ENCODE assay signal across 11 cellular contexts in the genomic region with DNA sequence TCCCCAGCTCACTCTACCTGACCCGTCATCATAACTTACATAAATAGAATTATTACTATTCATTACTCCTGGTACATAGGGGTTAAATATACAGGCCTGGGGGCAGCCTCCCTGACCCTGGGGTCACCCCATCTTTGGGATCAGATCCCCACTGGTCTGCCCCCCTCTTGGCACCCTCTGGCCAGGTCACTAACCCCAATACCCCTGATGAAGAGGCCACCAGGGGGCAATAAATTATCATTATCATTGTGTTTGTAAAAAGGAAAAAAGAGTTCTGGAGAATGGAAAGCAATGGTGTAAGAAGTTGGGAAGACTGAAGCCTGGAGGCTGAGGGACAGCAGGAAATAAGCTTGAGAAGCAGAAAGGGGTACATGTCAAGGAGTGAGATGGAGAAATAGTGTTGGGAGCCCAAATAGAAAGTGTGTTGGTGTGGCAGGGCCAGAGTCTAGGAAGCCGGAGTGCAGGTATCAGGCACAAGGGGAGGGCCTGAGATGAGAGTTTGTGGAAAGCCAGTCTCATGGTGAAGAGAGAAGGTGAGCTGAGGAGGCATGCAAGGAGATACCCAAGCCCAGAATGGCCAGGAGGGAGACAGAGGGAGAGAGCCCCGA. TPM values are rescaled to one million over a fixed set of nuclear protein-coding genes. Genes with fewer than 3 reads are reported as not detected.
DNase-seq lines count a peak whose midpoint lies in the region; ATAC-seq and TF ChIP-seq lines count a peak whose summit lies in the region.
"Had no signal": no experiment of that assay in that cellular context is flagged by ENCODE, and none has a peak within 500 bp of the region (broad histone marks: within the 10 kb centered on the region; RNA-seq: fewer than 3 reads in every experiment).

No MANE protein-coding gene starts in this region.

- H3K4me1 ChIP-seq in DND-41 (ENCODE audit: insufficient read depth, low read length), result peaks cover 24% of the 10 kb centered on the region
- H3K4me1 ChIP-seq in gastrocnemius medialis, result peaks cover 5 to 12% of the 10 kb centered on the region in 2 donors

- DNase-seq in DND-41 (no peak), LNCaP clone FGC (ENCODE audit: low read depth) (no peak), chondrocyte (ENCODE audit: low spot score) (no peak), gastrocnemius medialis (no peak), mucosa of gallbladder (ENCODE audit: low spot score) (no peak)
- no peak for DNase-seq in naive thymus-derived CD8-positive, alpha-beta T cell
- DNase-seq: effector memory CD8-positive, alpha-beta T cell had no signal

- no peaks in the 10 kb centered on the region for H3K9me3 ChIP-seq in DND-41 (ENCODE audit: insufficient read depth, low read length, severe bottlenecking)
- H3K9me3 ChIP-seq in gastrocnemius medialis, result no peaks in the 10 kb centered on the region
- H3K9me3 ChIP-seq: suprapubic skin had no signal

- no peak overlapping the region for H3K4me3 ChIP-seq in DND-41 (ENCODE audit: low read depth in 1 of 2, low read length in 2 of 2)
- no peak overlapping the region for H3K4me3 ChIP-seq in LNCaP clone FGC (ENCODE audit: low read depth, low read length)
- no peak overlapping the region for H3K4me3 ChIP-seq in gastrocnemius medialis
- H3K4me3 ChIP-seq: suprapubic skin had no signal

- H3K4me1 Mint-ChIP-seq in chondrocyte (ENCODE audit: low read depth), result peaks cover 14% of the 10 kb centered on the region
- H3K4me1 Mint-ChIP-seq in naive thymus-derived CD8-positive, alpha-beta T cell, result peaks cover 15 to 23% (median 20%) of the 10 kb centered on the region in 4 donors

- H3K36me3 ChIP-seq in DND-41 (ENCODE audit: insufficient read depth, low read length), result no peaks in the 10 kb centered on the region
- H3K36me3 ChIP-seq in gastrocnemius medialis, result no peaks in the 10 kb centered on the region
- H3K36me3 ChIP-seq: suprapubic skin had no signal

- H3K4me2 ChIP-seq in DND-41 (ENCODE audit: insufficient read depth, low read length), result no peak overlapping the region

- H3K79me2 ChIP-seq in DND-41 (ENCODE audit: insufficient read depth, low read length), result no peaks in the 10 kb centered on the region

- H3K9me3 Mint-ChIP-seq in chondrocyte (ENCODE audit: low read depth), result no peaks in the 10 kb centered on the region
- no peaks in the 10 kb centered on the region for H3K9me3 Mint-ChIP-seq in naive thymus-derived CD8-positive, alpha-beta T cell
- H3K9me3 Mint-ChIP-seq: effector memory CD8-positive, alpha-beta T cell had no signal

- in situ Hi-C loops in gastrocnemius medialis (cut with MboI; ENCODE audit: low sequenced_read_pairs in 4 of 4), result loop anchor here in 1 of 4 donors (10.0 kb wide), 1 partner anchor 177 kb away; a partner anchor contains a TSS

- H3K9ac ChIP-seq in DND-41 (ENCODE audit: low read depth, low read length), result no peak overlapping the region

- POLR2A ChIA-PET in naive thymus-derived CD8-positive, alpha-beta T cell (lab: Charles Lee), result interaction anchor here (2.1 to 5.4 kb wide), 2 partner anchors 17 to 52 kb away, joined by 11 to 24 read pairs; a partner anchor contains a TSS

- no peaks in the 10 kb centered on the region for H3K36me3 Mint-ChIP-seq in chondrocyte (ENCODE audit: low read depth)
- H3K36me3 Mint-ChIP-seq in naive thymus-derived CD8-positive, alpha-beta T cell, result no peaks in the 10 kb centered on the region

- peak; percentile 35 for TF ChIP-seq CTCF in DND-41 (IDR thresholded peaks at IDR 0.05; ENCODE audit: borderline replicate concordance, extremely low read depth, low read length, poor library complexity, severe bottlenecking)
- peak; percentile 23; the same call in 1 of the 2 replicates for TF ChIP-seq CTCF in LNCaP clone FGC (IDR thresholded peaks at IDR 0.05; ENCODE audit: control insufficient read depth, extremely low read depth, insufficient read depth)
- TF ChIP-seq CTCF in chondrocyte (IDR thresholded peaks at IDR 0.05), result peak; percentile 65
- peak in 1 of 5 experiments; percentile 6 for TF ChIP-seq CTCF in gastrocnemius medialis (IDR thresholded peaks at IDR 0.05 in 4 of 5, conservative IDR thresholded peaks at IDR 0.05 in 1 of 5)

- ATAC-seq in DND-41 (ENCODE audit: insufficient read depth, low read depth) (no peak), gastrocnemius medialis (no peak), HG02970 (IDR thresholded peaks at IDR 0.05; ENCODE audit: low FRiP score, unreplicated experiment) (no peak), HG03565 (IDR thresholded peaks at IDR 0.05; ENCODE audit: unreplicated experiment) (no peak)
- ATAC-seq in naive thymus-derived CD8-positive, alpha-beta T cell, result no peak
- ATAC-seq: effector memory CD8-positive, alpha-beta T cell had no signal

- H3K27ac Mint-ChIP-seq in chondrocyte (ENCODE audit: unreplicated experiment), result no peak overlapping the region
- H3K27ac Mint-ChIP-seq in naive thymus-derived CD8-positive, alpha-beta T cell, result peak overlapping the region in 5 of 10 donors; percentile 6 to 54 (median 28)
- H3K27ac Mint-ChIP-seq: effector memory CD8-positive, alpha-beta T cell had no signal

- H3K27me3 Mint-ChIP-seq in chondrocyte (ENCODE audit: low read depth), result peaks cover 2% of the 10 kb centered on the region
- H3K27me3 Mint-ChIP-seq in naive thymus-derived CD8-positive, alpha-beta T cell, result peaks cover 0 to 10% (median 4%) of the 10 kb centered on the region in 5 donors

- H3K4me3 Mint-ChIP-seq in chondrocyte (ENCODE audit: unreplicated experiment), result no peak overlapping the region
- peak overlapping the region in 6 of 10 donors; percentile 2 to 81 (median 48) for H3K4me3 Mint-ChIP-seq in naive thymus-derived CD8-positive, alpha-beta T cell

- H4K20me1 ChIP-seq in DND-41 (ENCODE audit: insufficient read depth, low read length), result no peaks in the 10 kb centered on the region

- no peak for TF ChIP-seq POLR2A in gastrocnemius medialis (IDR thresholded peaks at IDR 0.05)

- no peaks in the 10 kb centered on the region for H3K27me3 ChIP-seq in DND-41 (ENCODE audit: insufficient read depth, low read length, poor library complexity)
- H3K27me3 ChIP-seq in gastrocnemius medialis, result no peaks in the 10 kb centered on the region
- H3K27me3 ChIP-seq: suprapubic skin had no signal

- intact Hi-C loops in gastrocnemius medialis (cut with DNase I; ENCODE audit: low total_unique reads), result no loop called here

- no peak overlapping the region for H2AFZ ChIP-seq in DND-41 (ENCODE audit: low read depth, low read length)

- no peak overlapping the region for H3K27ac ChIP-seq in DND-41 (ENCODE audit: low read length)
- no peak overlapping the region for H3K27ac ChIP-seq in gastrocnemius medialis
- H3K27ac ChIP-seq: suprapubic skin had no signal

RNA-seq across cellular contexts. Expression of a gene that starts 6.1 kb away (rescaled TPM):
- total RNA-seq in chondrocyte (48.6 to 71.1 TPM (median 52.8 TPM) in 3 replicates), gastrocnemius medialis (10 to 100 TPM; 30.5 to 47.9 (median 38.5) TPM), mucosa of gallbladder (55.5 TPM)
- 10 to 100 TPM; 66.8 to 68.2 TPM for total RNA-seq in naive thymus-derived CD8-positive, alpha-beta T cell
- 10 to 100 TPM; 34.1 to 57.2 (median 39.3) TPM for polyA plus RNA-seq in naive thymus-derived CD8-positive, alpha-beta T cell

RNA-seq across cellular contexts. Expression of a gene that starts 8.6 kb away (rescaled TPM):
- total RNA-seq in chondrocyte (not detected in 3 replicates), gastrocnemius medialis (not detected), mucosa of gallbladder (not detected)
- total RNA-seq in naive thymus-derived CD8-positive, alpha-beta T cell, result not detected
- under 1 TPM in 1 of 3 donors, not detected in 2; 0.05 TPM for polyA plus RNA-seq in naive thymus-derived CD8-positive, alpha-beta T cell
- total RNA-seq: suprapubic skin; T-helper 2 cell treated with Interferon-gamma antibody and Interleukin-4, amounts not matched to agents 100 ng/mL and 5 ng/mL, for 36 hours had no signal

RNA-seq across cellular contexts. Expression of a gene that starts 28.0 kb away (rescaled TPM):
- total RNA-seq in chondrocyte, result 44.1 to 47.0 TPM (median 47.0 TPM) in 3 replicates
- total RNA-seq in naive thymus-derived CD8-positive, alpha-beta T cell, result 10 to 100 TPM; 48.3 to 53.5 TPM
- polyA plus RNA-seq in naive thymus-derived CD8-positive, alpha-beta T cell, result 10 to 100 TPM; 64.4 to 81.2 (median 68.6) TPM
- 10 to 100 TPM; 43.4 to 51.0 (median 46.0) TPM for total RNA-seq in gastrocnemius medialis
- total RNA-seq in mucosa of gallbladder, result 63.4 TPM

RNA-seq across cellular contexts. Expression of a gene that starts 32.2 kb away (rescaled TPM):
- total RNA-seq in chondrocyte (266 to 309 TPM (median 274 TPM) in 3 replicates), gastrocnemius medialis (100 to 1,000 TPM; 341 to 464 (median 358) TPM), mucosa of gallbladder (420 TPM)
- total RNA-seq in naive thymus-derived CD8-positive, alpha-beta T cell, result 100 to 1,000 TPM; 663 to 692 TPM
- 1,000 to 10,000 TPM; 1,657 to 1,928 (median 1,896) TPM for polyA plus RNA-seq in naive thymus-derived CD8-positive, alpha-beta T cell

RNA-seq across cellular contexts. Expression of a gene that starts 52.4 kb away (rescaled TPM):
- total RNA-seq in chondrocyte, result 57.1 to 59.7 TPM (median 59.0 TPM) in 3 replicates
- 100 to 1,000 TPM; 104 TPM for total RNA-seq in naive thymus-derived CD8-positive, alpha-beta T cell
- polyA plus RNA-seq in naive thymus-derived CD8-positive, alpha-beta T cell, result 10 to 100 TPM in 1 of 3 donors, 1 to 10 TPM in 2; 8.5 to 10.4 (median 9.4) TPM
- 10 to 100 TPM; 44.9 to 61.9 (median 48.0) TPM for total RNA-seq in gastrocnemius medialis
- 104 TPM for total RNA-seq in mucosa of gallbladder
